Comparison of ENCODE assay signal across 17 cellular contexts in the genomic region with DNA sequence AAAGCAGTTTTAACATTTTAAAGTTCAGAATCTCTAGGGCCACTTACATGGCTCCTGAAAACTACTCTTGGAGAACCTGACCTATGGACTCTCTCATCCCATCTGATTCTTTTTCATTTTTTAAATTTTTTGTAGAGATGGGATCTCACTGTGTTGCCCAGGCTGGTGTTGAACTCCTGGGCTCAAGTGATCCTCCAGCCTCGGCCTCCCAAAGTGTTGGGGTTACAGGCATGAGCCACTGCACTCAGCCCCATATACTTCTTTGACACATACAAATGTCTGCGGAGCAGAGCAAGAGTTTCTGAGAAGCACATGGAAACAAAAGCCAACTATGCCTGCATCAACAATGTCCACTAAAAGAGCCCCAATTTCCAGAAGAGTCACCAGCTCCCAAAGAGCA.
"Had no signal": no experiment of that assay in that cellular context is flagged by ENCODE, and none has a peak within 500 bp of the region (broad histone marks: within the 10 kb centered on the region; RNA-seq: fewer than 3 reads in every experiment).

No MANE protein-coding gene starts in this region.

- H3K4me3 Mint-ChIP-seq: activated CD4-positive, alpha-beta T cell treated with anti-CD3 and anti-CD28 coated beads, Interleukin-2, amount 10 ng/mL, durations not matched to agents 7 days and 5 days; effector memory CD8-positive, alpha-beta T cell; neural progenitor cell had no signal

- ATAC-seq: gastrocnemius medialis, left lobe of liver, pancreas had no signal

- H3K9me3 ChIP-seq: adrenal gland, gastrocnemius medialis, pancreas, thyroid gland had no signal

- FAIRE-seq: urothelium cell line had no signal

- H3K36me3 ChIP-seq: adrenal gland, gastrocnemius medialis, neural progenitor cell, pancreas, thyroid gland, WERI-Rb-1 had no signal

- H3K9ac ChIP-seq: neural progenitor cell had no signal

- DNase-seq: activated CD4-positive, alpha-beta T cell treated with anti-CD3 and anti-CD28 coated beads, Interleukin-2, amount 10 ng/mL, durations not matched to agents 7 days and 5 days; activated gamma-delta T cell; activated T-cell treated with anti-CD3 and anti-CD28 coated beads, Interleukin-2, amount 50 U/mL, for 1 hour; adrenal gland; cortex of kidney; effector memory CD8-positive, alpha-beta T cell; gastrocnemius medialis; islet precursor cell; pancreas; stimulated activated CD4-positive, alpha-beta T cell treated with anti-CD3 and anti-CD28 coated beads, Interleukin-4, amount 100 ng/mL, for 1 hour; stimulated activated CD8-positive, alpha-beta memory T cell treated with anti-CD3 and anti-CD28 coated beads, Interleukin-4, amount 100 ng/mL, for 48 hours; thyroid gland; WERI-Rb-1 had no signal

- H3K27me3 Mint-ChIP-seq: effector memory CD8-positive, alpha-beta T cell had no signal

- H3K27me3 ChIP-seq: adrenal gland, gastrocnemius medialis, neural progenitor cell, pancreas, thyroid gland had no signal

- H3K4me2 ChIP-seq: neural progenitor cell had no signal

- H3K36me3 Mint-ChIP-seq: neural progenitor cell had no signal

- H3K27ac ChIP-seq: adrenal gland, epithelial cell of prostate, gastrocnemius medialis, neural progenitor cell, pancreas, thyroid gland, WERI-Rb-1 had no signal

- H3K27ac Mint-ChIP-seq: activated CD4-positive, alpha-beta T cell treated with anti-CD3 and anti-CD28 coated beads, Interleukin-2, amount 10 ng/mL, durations not matched to agents 7 days and 5 days; neural progenitor cell had no signal

- H3K9me3 Mint-ChIP-seq: activated CD4-positive, alpha-beta T cell treated with anti-CD3 and anti-CD28 coated beads, Interleukin-2, amount 10 ng/mL, durations not matched to agents 7 days and 5 days; effector memory CD8-positive, alpha-beta T cell; neural progenitor cell had no signal

- H2AFZ ChIP-seq: neural progenitor cell had no signal

- H3K4me3 ChIP-seq: adrenal gland, gastrocnemius medialis, neural progenitor cell, pancreas, thyroid gland had no signal
